In the genomic region with DNA sequence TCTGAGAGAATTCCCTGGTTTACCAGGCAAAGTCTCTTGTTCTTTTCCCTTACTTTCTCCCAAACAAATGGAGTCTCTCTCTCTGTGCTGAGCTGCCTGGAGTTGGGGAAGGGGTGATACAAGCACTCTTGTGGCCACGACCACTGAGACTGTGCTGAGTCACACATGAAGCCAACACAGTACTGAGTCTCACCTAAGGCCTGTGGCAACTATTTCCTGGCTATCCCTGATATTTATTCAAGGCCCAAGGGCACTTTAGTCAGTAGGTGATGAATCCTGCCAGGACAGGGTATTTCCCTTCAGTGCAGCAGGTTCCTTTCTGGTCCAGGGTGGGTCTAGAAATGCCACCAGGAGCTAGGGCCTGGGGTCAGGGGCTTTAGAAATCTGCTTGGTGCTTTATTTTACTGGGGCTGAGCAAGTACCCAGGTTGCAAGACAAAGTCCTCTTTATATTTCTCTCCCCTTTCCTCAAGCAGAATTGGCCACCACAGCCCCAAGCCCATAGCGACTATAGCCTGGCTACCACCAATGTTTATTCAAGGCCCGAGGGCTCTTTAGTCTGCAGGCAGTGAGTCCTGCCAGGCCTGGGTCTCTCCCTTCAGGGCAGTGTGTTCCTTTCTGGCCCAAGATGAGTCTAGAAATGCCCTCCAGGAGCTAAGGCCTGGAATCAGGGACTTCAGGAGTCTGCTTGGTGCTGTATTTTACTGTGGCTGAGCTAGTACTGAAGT, we compare ENCODE assay signal across 22 cellular contexts. TPM values are rescaled to one million over a fixed set of nuclear protein-coding genes. Genes with fewer than 3 reads are reported as not detected.
DNase-seq lines count a peak whose midpoint lies in the region; ATAC-seq and TF ChIP-seq lines count a peak whose summit lies in the region.
"Had no signal": no experiment of that assay in that cellular context is flagged by ENCODE, and none has a peak within 500 bp of the region (broad histone marks: within the 10 kb centered on the region; RNA-seq: fewer than 3 reads in every experiment).

No MANE protein-coding gene starts in this region.

- ATAC-seq in lower lobe of right lung = peak; percentile 12 to 27
- ATAC-seq: body of pancreas, WTC11 had no signal

- TF ChIP-seq CTCF in astrocyte of the spinal cord (IDR thresholded peaks at IDR 0.05; ENCODE audit: low read depth, low read length) = no peak
- TF ChIP-seq CTCF in lower lobe of right lung (IDR thresholded peaks at IDR 0.05) = no peak

- no peaks in the 10 kb centered on the region for H3K9me3 ChIP-seq in lower lobe of right lung
- H3K9me3 ChIP-seq in HAP-1 = no peaks in the 10 kb centered on the region
- H3K9me3 ChIP-seq: body of pancreas, left ventricle myocardium inferior, thyroid gland had no signal

- H3K4me3 ChIP-seq in astrocyte of the spinal cord (ENCODE audit: low read depth, low read length) (no peak overlapping the region), lower lobe of right lung (no peak overlapping the region), HAP-1 (no peak overlapping the region)
- H3K4me3 ChIP-seq: BLaER1 treated with 17β-estradiol and CSF1 and Interleukin-3, amounts not matched to agents 10 nM and 100 nM; body of pancreas; left ventricle myocardium inferior; skin epidermis; thyroid gland had no signal

- in situ Hi-C loops in astrocyte of the spinal cord (cut with HindIII; ENCODE audit: low sequenced_read_pairs) (no loop called here), HAP-1 (cut with MboI; ENCODE audit: low sequenced_read_pairs) (no loop called here)

- H3K27me3 ChIP-seq in lower lobe of right lung (ENCODE audit: low read depth) = no peaks in the 10 kb centered on the region
- 0 out of 2 replicates have a peak, but pooled peaks cover 2% of the 10 kb centered on the region for H3K27me3 ChIP-seq in HAP-1 (ENCODE audit: low read depth)
- H3K27me3 ChIP-seq: BLaER1 treated with 17β-estradiol and CSF1 and Interleukin-3, amounts not matched to agents 10 nM and 100 nM; body of pancreas; thyroid gland had no signal

- DNase-seq in DMS53 treated with DMSO at 0.1 percent for 48 hours (lab: John Stamatoyannopoulos, UW; ENCODE audit: unreplicated experiment) (peak; percentile 22), HT1080 (ENCODE audit: low read depth) (peak; percentile 47), astrocyte of the spinal cord (ENCODE audit: low read depth, low spot score) (peak; percentile 15), lower lobe of right lung (no peak), NCI-H1105 (lab: John Stamatoyannopoulos, UW) (no peak), HAP-1 (ENCODE audit: low spot score in 2 of 2) (no peak), SK-N-DZ (ENCODE audit: low spot score) (no peak), DMS 273 (lab: John Stamatoyannopoulos, UW; ENCODE audit: unreplicated experiment) (no peak)
- DNase-seq: activated naive CD4-positive, alpha-beta T cell treated with Interleukin-2 at 50 U/mL for 16 hours; DMS153; hippocampal formation; left ventricle myocardium inferior; MV-4-11; stimulated activated CD4-positive, alpha-beta T cell treated with anti-CD3 and anti-CD28 coated beads, Interleukin-4, amount 100 ng/mL, for 4 hours had no signal

- intact Hi-C loops in lower lobe of right lung (cut with DNase I) = no loop called here

- H3K36me3 ChIP-seq in lower lobe of right lung (no peaks in the 10 kb centered on the region), HAP-1 (replicated peaks) (no peaks in the 10 kb centered on the region)
- H3K36me3 ChIP-seq: BLaER1 treated with 17β-estradiol and CSF1 and Interleukin-3, amounts not matched to agents 10 nM and 100 nM; left ventricle myocardium inferior; thyroid gland had no signal

- H3K27ac ChIP-seq in lower lobe of right lung = no peak overlapping the region
- H3K27ac ChIP-seq: BLaER1 treated with 17β-estradiol and CSF1 and Interleukin-3, amounts not matched to agents 10 nM and 100 nM; body of pancreas; left ventricle myocardium inferior; parathyroid adenoma; skin epidermis; thyroid gland had no signal

- H3K4me1 ChIP-seq in lower lobe of right lung = no peaks in the 10 kb centered on the region
- no peaks in the 10 kb centered on the region for H3K4me1 ChIP-seq in HAP-1
- H3K4me1 ChIP-seq: BLaER1 treated with 17β-estradiol and CSF1 and Interleukin-3, amounts not matched to agents 10 nM and 100 nM; body of pancreas; left ventricle myocardium inferior; parathyroid adenoma; thyroid gland had no signal

RNA-seq across cellular contexts. Expression of gene ARL13A, which starts 10.5 kb away (rescaled TPM):
- not detected in 2 replicates for total RNA-seq in HT1080 (2014; rRNA removed; shearing (Covaris generic))
- 0.10 and 0.27 TPM in 2 replicates for polyA plus RNA-seq in HT1080 (2015; cell fraction: cytosol; rRNA removed)
- polyA plus RNA-seq in HT1080 (2015; cell fraction: nucleus; rRNA removed) = 0.31 and 0.80 TPM in 2 replicates
- total RNA-seq in lower lobe of right lung = not detected
- not detected in 2 replicates for polyA plus RNA-seq in SK-N-DZ (2014; cell fraction: cytosol; rRNA removed)
- polyA plus RNA-seq in SK-N-DZ (2014; cell fraction: nucleus; rRNA removed) = not detected in 2 replicates
- total RNA-seq: body of pancreas, fibroblast of lung, left ventricle myocardium inferior, thyroid gland, WTC11 had no signal
- polyA plus RNA-seq: fibroblast of lung, IgD-negative memory B cell had no signal

RNA-seq across cellular contexts. Expression of gene XKRX, which starts 51.3 kb away (rescaled TPM):
- 0.13 TPM in 2 replicates for total RNA-seq in HT1080 (2014; rRNA removed; shearing (Covaris generic))
- 0.49 and 0.54 TPM in 2 replicates for polyA plus RNA-seq in HT1080 (2015; cell fraction: cytosol; rRNA removed)
- polyA plus RNA-seq in HT1080 (2015; cell fraction: nucleus; rRNA removed) = 1.1 and 1.3 TPM in 2 replicates
- 8.1 TPM for total RNA-seq in lower lobe of right lung
- 0.94 and 1.2 TPM in 2 replicates for polyA plus RNA-seq in SK-N-DZ (2014; cell fraction: cytosol; rRNA removed)
- 0.66 and 0.75 TPM in 2 replicates for polyA plus RNA-seq in SK-N-DZ (2014; cell fraction: nucleus; rRNA removed)
- total RNA-seq: body of pancreas, left ventricle myocardium inferior had no signal

Comparison
In these comparisons a context has a peak if more than half of its experiments do, and no peak if none do; other contexts are left out.
1. DNase-seq: peak in DMS53 treated with DMSO at 0.1 percent for 48 hours (single experiment), HT1080 (single experiment) and astrocyte of the spinal cord (single experiment); none in lower lobe of right lung (single experiment), NCI-H1105 (single experiment), HAP-1 (0 of 2), SK-N-DZ (single experiment) and DMS 273 (single experiment).